ENCODE assay signal across 8 cellular contexts in the genomic region with DNA sequence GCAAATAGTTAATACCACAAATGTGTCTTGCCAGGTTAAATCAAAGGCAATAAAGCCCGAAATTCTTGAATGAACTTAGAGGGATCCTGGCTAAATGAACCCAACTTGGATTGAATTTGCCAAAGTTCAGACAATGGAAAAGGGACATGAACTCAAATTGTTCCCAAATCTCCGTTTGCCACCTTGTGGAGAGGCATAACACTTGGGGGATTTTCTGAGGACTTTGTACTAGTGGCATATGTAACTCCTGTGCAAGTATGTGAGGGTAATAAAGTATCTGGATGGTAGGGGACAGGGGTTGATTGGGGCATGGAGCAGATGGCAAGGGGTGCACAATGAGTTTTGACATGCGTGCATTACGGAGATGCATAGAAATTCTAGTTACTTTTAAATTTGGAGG. TPM values are rescaled to one million over a fixed set of nuclear protein-coding genes. Genes with fewer than 3 reads are reported as not detected.
DNase-seq lines count a peak whose midpoint lies in the region; ATAC-seq, FAIRE-seq and TF ChIP-seq lines count a peak whose summit lies in the region.

No MANE protein-coding gene starts in this region.

- H3K4me1 ChIP-seq in A549 (peaks cover 9% of the 10 kb centered on the region; the same call in 2 of the 3 replicates), HUES6 (ENCODE audit: control insufficient read depth, insufficient read depth, low read length) (peaks cover 16% of the 10 kb centered on the region; the same call in 1 of the 2 replicates), mesodermal cell (ENCODE audit: control insufficient read depth, insufficient read depth, low read length, poor library complexity, severe bottlenecking) (peaks cover 4% of the 10 kb centered on the region), adrenal gland (replicated peaks in 1 of 2) (peaks cover 8 to 20% of the 10 kb centered on the region in 2 donors)

- H3K27me3 ChIP-seq in HUES6 (ENCODE audit: control insufficient read depth, insufficient read depth, low read length) (no peaks in the 10 kb centered on the region), adrenal gland (no peaks in the 10 kb centered on the region)

- ATAC-seq in A549 (no peak), HG03139 (IDR thresholded peaks at IDR 0.05; ENCODE audit: unreplicated experiment) (no peak)

- peak overlapping the region; percentile 94 for H3K4me2 ChIP-seq in A549

- H3K36me3 ChIP-seq in HUES6 (ENCODE audit: control insufficient read depth, insufficient read depth, low read length) (no peaks in the 10 kb centered on the region), mesodermal cell (ENCODE audit: control insufficient read depth, insufficient read depth, low read length) (no peaks in the 10 kb centered on the region), adrenal gland (replicated peaks in 1 of 2) (no peaks in the 10 kb centered on the region)

- FAIRE-seq in A549 (lab: Jason Lieb, UNC), result no peak

- H3K9me3 ChIP-seq in A549 (no peaks in the 10 kb centered on the region), HUES6 (ENCODE audit: control insufficient read depth, insufficient read depth, low read depth, low read length) (no peaks in the 10 kb centered on the region), mesodermal cell (ENCODE audit: control insufficient read depth, low read length) (no peaks in the 10 kb centered on the region), adrenal gland (replicated peaks in 1 of 3) (no peaks in the 10 kb centered on the region)

- TF ChIP-seq EP300 in A549 (IDR thresholded peaks at IDR 0.05), result no peak

- POLR2A ChIA-PET in A549 (lab: Yijun Ruan, JAX), result interaction anchor here (1.2 to 1.7 kb wide), 5 partner anchors 24 to 424 kb away, joined by 4 to 8 read pairs (median 8); a partner anchor contains a TSS

- no peak for DNase-seq in A549 (ENCODE audit: low read depth in 1 of 2, low spot score in 1 of 2)
- peak; percentile 6 to 15 for DNase-seq in cardiac fibroblast (ENCODE audit: low read depth in 2 of 2)
- DNase-seq in adrenal gland, result no peak
- DNase-seq in NCI-H748 treated with DMSO at 0.1 percent for 48 hours (lab: John Stamatoyannopoulos, UW), result no peak
- DNase-seq in GF-D8 (lab: John Stamatoyannopoulos, UW), result no peak

- H3K4me3 ChIP-seq in A549 (peak overlapping the region; percentile 73; the same call in 2 of the 3 replicates), HUES6 (ENCODE audit: low read depth, low read length) (peak overlapping the region; percentile 78), cardiac fibroblast (replicated peaks in 1 of 2; ENCODE audit: low read depth in 2 of 2, low read length in 2 of 2) (peak overlapping the region in 1 of 2 donors; percentile 77), mesodermal cell (ENCODE audit: extremely low read depth, insufficient read depth, low read length, poor library complexity, severe bottlenecking) (peak overlapping the region; percentile 54), adrenal gland (peak overlapping the region in 1 of 4 donors; percentile 71)

- TF ChIP-seq CTCF in A549 (IDR thresholded peaks at IDR 0.05), result no peak
- no peak for TF ChIP-seq CTCF in cardiac fibroblast (IDR thresholded peaks at IDR 0.05; ENCODE audit: low read depth, low read length)
- TF ChIP-seq CTCF in adrenal gland (IDR thresholded peaks at IDR 0.05), result no peak

- intact Hi-C loops in adrenal gland (cut with DNase I), result no loop called here

- H3K27ac ChIP-seq in A549, result peak overlapping the region in 1 of 2 experiments; percentile 99; a peak in 4 of 6 replicates
- no peak overlapping the region for H3K27ac ChIP-seq in HUES6 (ENCODE audit: low read depth, low read length)
- no peak overlapping the region for H3K27ac ChIP-seq in mesodermal cell (ENCODE audit: low read depth, low read length, severe bottlenecking)
- H3K27ac ChIP-seq in adrenal gland, result peak overlapping the region in 1 of 5 donors; percentile 98

- WGBS in A549 (ENCODE audit: missing lambda C conversion rate), result 69% methylated on average over 4 of the region's 4 CpGs
- 46 to 73% methylated on average over 2 to 4 of the region's 4 CpGs for WGBS in mesodermal cell (ENCODE audit: insufficient coverage in 2 of 2), 2 experiments
- WGBS in adrenal gland, 4 donors, result 63 to 79% (median 67%) methylated on average over 4 of the region's 4 CpGs

- TF ChIP-seq POLR2A in A549 (IDR thresholded peaks at IDR 0.05; ENCODE audit: low read length) (no peak), adrenal gland (IDR thresholded peaks at IDR 0.05) (no peak)

- TF ChIP-seq RAD21 in A549 (conservative IDR thresholded peaks at IDR 0.05 in 1 of 2, IDR thresholded peaks at IDR 0.05 in 1 of 2), result no peak

- CTCF ChIA-PET in A549 (lab: Yijun Ruan, JAX), result interaction anchor here (1.5 kb wide), 1 partner anchor 39 kb away, joined by 3 read pairs; no protein-coding TSS in a partner anchor

- H3K9ac ChIP-seq in HUES6 (ENCODE audit: low read length), result no peak overlapping the region

TF ChIP-seq in A549, 52 proteins besides CTCF, POLR2A, EP300 and RAD21:
- TF ChIP-seq, protein P1, sequence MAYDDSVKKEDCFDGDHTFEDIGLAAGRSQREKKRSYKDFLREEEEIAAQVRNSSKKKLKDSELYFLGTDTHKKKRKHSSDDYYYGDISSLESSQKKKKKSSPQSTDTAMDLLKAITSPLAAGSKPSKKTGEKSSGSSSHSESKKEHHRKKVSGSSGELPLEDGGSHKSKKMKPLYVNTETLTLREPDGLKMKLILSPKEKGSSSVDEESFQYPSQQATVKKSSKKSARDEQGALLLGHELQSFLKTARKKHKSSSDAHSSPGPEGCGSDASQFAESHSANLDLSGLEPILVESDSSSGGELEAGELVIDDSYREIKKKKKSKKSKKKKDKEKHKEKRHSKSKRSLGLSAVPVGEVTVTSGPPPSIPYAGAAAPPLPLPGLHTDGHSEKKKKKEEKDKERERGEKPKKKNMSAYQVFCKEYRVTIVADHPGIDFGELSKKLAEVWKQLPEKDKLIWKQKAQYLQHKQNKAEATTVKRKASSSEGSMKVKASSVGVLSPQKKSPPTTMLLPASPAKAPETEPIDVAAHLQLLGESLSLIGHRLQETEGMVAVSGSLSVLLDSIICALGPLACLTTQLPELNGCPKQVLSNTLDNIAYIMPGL (CRISPR knock-in tag; IDR thresholded peaks at IDR 0.05; ENCODE audit: borderline replicate concordance), result no peak
- TF ChIP-seq HOXB5 (CRISPR knock-in tag; IDR thresholded peaks at IDR 0.05) (no peak), CEBPB (IDR thresholded peaks at IDR 0.05) (no peak), ZSCAN20 (CRISPR knock-in tag; IDR thresholded peaks at IDR 0.05) (no peak), KDM5A (IDR thresholded peaks at IDR 0.05) (no peak), MAZ (IDR thresholded peaks at IDR 0.05; ENCODE audit: borderline replicate concordance, low read depth, low read length) (no peak), HEYL (CRISPR knock-in tag; IDR thresholded peaks at IDR 0.05) (no peak), FOSL2 (IDR thresholded peaks at IDR 0.05) (no peak), FOSL2 (CRISPR knock-in tag; IDR thresholded peaks at IDR 0.05) (no peak), RARB (CRISPR knock-in tag; IDR thresholded peaks at IDR 0.05) (no peak), FOSB (CRISPR knock-in tag; IDR thresholded peaks at IDR 0.05) (no peak), NFE2L2 (conservative IDR thresholded peaks at IDR 0.05; ENCODE audit: low read length) (no peak), ZNF302 (CRISPR knock-in tag; IDR thresholded peaks at IDR 0.05) (no peak), RNF2 (IDR thresholded peaks at IDR 0.05; ENCODE audit: borderline replicate concordance, low read depth) (no peak), KDM1A (IDR thresholded peaks at IDR 0.05; ENCODE audit: low read depth) (no peak)
- TF ChIP-seq, protein P2, sequence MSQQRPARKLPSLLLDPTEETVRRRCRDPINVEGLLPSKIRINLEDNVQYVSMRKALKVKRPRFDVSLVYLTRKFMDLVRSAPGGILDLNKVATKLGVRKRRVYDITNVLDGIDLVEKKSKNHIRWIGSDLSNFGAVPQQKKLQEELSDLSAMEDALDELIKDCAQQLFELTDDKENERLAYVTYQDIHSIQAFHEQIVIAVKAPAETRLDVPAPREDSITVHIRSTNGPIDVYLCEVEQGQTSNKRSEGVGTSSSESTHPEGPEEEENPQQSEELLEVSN (IDR thresholded peaks at IDR 0.05; ENCODE audit: borderline replicate concordance, low read depth), result no peak
- TF ChIP-seq, protein P3, sequence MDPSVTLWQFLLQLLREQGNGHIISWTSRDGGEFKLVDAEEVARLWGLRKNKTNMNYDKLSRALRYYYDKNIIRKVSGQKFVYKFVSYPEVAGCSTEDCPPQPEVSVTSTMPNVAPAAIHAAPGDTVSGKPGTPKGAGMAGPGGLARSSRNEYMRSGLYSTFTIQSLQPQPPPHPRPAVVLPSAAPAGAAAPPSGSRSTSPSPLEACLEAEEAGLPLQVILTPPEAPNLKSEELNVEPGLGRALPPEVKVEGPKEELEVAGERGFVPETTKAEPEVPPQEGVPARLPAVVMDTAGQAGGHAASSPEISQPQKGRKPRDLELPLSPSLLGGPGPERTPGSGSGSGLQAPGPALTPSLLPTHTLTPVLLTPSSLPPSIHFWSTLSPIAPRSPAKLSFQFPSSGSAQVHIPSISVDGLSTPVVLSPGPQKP (IDR thresholded peaks at IDR 0.05; ENCODE audit: low read depth, low read length), result no peak
- TF ChIP-seq, protein P4, sequence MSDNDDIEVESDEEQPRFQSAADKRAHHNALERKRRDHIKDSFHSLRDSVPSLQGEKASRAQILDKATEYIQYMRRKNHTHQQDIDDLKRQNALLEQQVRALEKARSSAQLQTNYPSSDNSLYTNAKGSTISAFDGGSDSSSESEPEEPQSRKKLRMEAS (IDR thresholded peaks at IDR 0.05), result no peak

RNA-seq across cellular contexts. Expression of a gene that starts 1.3 kb away (rescaled TPM):
- polyA plus RNA-seq in A549 (2011; rRNA removed) (19.2 TPM in 2 replicates), A549 (2017; fragmentation: RNase III; extraction: RNeasy Plus Mini Kit Qiagen cat#74134 plus additional on column Dnase treatment) (10.2 to 12.1 TPM (median 10.8 TPM) in 3 replicates), adrenal gland (10 to 100 TPM; 11.8 to 31.5 (median 14.3) TPM)
- 4.4 and 5.1 TPM in 2 replicates for polyA plus RNA-seq in A549 (2012; cell fraction: cytosol; rRNA removed)
- polyA plus RNA-seq in A549 (2012; cell fraction: nucleus; rRNA removed), result 1.2 and 2.1 TPM in 2 replicates
- 6.1 and 7.4 TPM in 2 replicates for polyA minus RNA-seq in A549 (2011; rRNA and poly(A)+ RNA removed)
- polyA plus RNA-seq in mesodermal cell (2013, experiment 1 of 2), result 19.2 TPM
- polyA plus RNA-seq in mesodermal cell (2013, experiment 2 of 2), result 20.1 TPM
- 10 to 100 TPM; 22.3 to 51.9 (median 34.6) TPM for total RNA-seq in adrenal gland

Comparison
In these comparisons a context has a peak if more than half of its experiments do, and no peak if none do; other contexts are left out.
1. DNase-seq: peak in cardiac fibroblast (2 of 2); none in A549 (0 of 2), adrenal gland (0 of 7), NCI-H748 treated with DMSO at 0.1 percent for 48 hours (single experiment) and GF-D8 (single experiment).